ENCODE assay signal across 8 cellular contexts in genomic region chr2:126971481-126972271, GRCh38.
DNase-seq lines count a peak whose midpoint lies in the region; ATAC-seq, FAIRE-seq and TF ChIP-seq lines count a peak whose summit lies in the region.

No MANE protein-coding gene starts in this region.

- 2% methylated on average over 20 of the region's 43 CpGs for WGBS in A549 (ENCODE audit: missing lambda C conversion rate)

- peak; percentile 87 to 89 for TF ChIP-seq RAD21 in A549 (conservative IDR thresholded peaks at IDR 0.05 in 1 of 2, IDR thresholded peaks at IDR 0.05 in 1 of 2)

- TF ChIP-seq CTCF in A549 (IDR thresholded peaks at IDR 0.05) = peak; percentile 75

- peak overlapping the region; percentile 100 for H3K4me2 ChIP-seq in A549

- H3K4me3 ChIP-seq in A549 = peak overlapping the region; percentile 49

- TF ChIP-seq POLR2A in A549 (IDR thresholded peaks at IDR 0.05; ENCODE audit: low read length) (no peak), GM18505 (IDR thresholded peaks at IDR 0.05; ENCODE audit: borderline replicate concordance, extremely low read depth, insufficient read depth, insufficient read length) (no peak)

- TF ChIP-seq EP300 in A549 (IDR thresholded peaks at IDR 0.05) = no peak

- ATAC-seq in A549 = peak; percentile 81 to 94
- ATAC-seq in GM18505 (IDR thresholded peaks at IDR 0.05; ENCODE audit: unreplicated experiment) = peak; percentile 95
- peak; percentile 94 for ATAC-seq in HG02973 (IDR thresholded peaks at IDR 0.05; ENCODE audit: unreplicated experiment)
- ATAC-seq in left lobe of liver = peak; percentile 92

- H3K27ac ChIP-seq in A549 = peak overlapping the region; percentile 63 to 78; a peak in 5 of 6 replicates

- 0 out of 3 replicates have a peak, but pooled peaks cover 3% of the 10 kb centered on the region for H3K4me1 ChIP-seq in A549

- no peak for FAIRE-seq in A549 (lab: Jason Lieb, UNC)

- DNase-seq in A549 (ENCODE audit: low read depth in 1 of 2, low spot score in 1 of 2) (peak; percentile 61 to 69), NCI-H2171 treated with DMSO at 0.1 percent for 48 hours (lab: John Stamatoyannopoulos, UW) (peak; percentile 70), cerebellar cortex (ENCODE audit: low spot score) (peak; percentile 54), left lobe of liver (ENCODE audit: low spot score) (peak; percentile 93)
- DNase-seq in activated CD4-positive, CD25-positive, alpha-beta regulatory T cell treated with anti-CD3 and anti-CD28 coated beads, Interleukin-2, amount 50 U/mL, for 72 hours = peak; percentile 66
- DNase-seq in stimulated activated CD4-positive, alpha-beta T cell treated with anti-CD3 and anti-CD28 coated beads, Interleukin-2, amount 100 ng/mL, for 4 hours (ENCODE audit: low read depth) = peak; percentile 52

- no peaks in the 10 kb centered on the region for H3K9me3 ChIP-seq in A549

- CTCF ChIA-PET in A549 (lab: Yijun Ruan, JAX) = interaction anchor here (0.6 to 2.8 kb wide), 31 partner anchors 10 to 1561 kb away, joined by 3 to 16 read pairs (median 4); no protein-coding TSS in a partner anchor

- POLR2A ChIA-PET in A549 (lab: Yijun Ruan, JAX) = interaction anchor here (0.6 kb wide), 1 partner anchor 194 kb away, joined by 5 read pairs; no protein-coding TSS in a partner anchor

TF ChIP-seq in A549, 52 proteins besides CTCF, POLR2A, EP300 and RAD21:
- TF ChIP-seq SREBF2 (IDR thresholded peaks at IDR 0.05) (no peak), ESRRA (IDR thresholded peaks at IDR 0.05; ENCODE audit: borderline replicate concordance, low read length) (no peak), ATOH8 (CRISPR knock-in tag; IDR thresholded peaks at IDR 0.05; ENCODE audit: low read depth) (no peak), MAFK (IDR thresholded peaks at IDR 0.05; ENCODE audit: partially characterized antibody) (no peak), MYC (IDR thresholded peaks at IDR 0.05; ENCODE audit: borderline replicate concordance, low read length) (no peak), USF2 (IDR thresholded peaks at IDR 0.05) (no peak), HOXA7 (CRISPR knock-in tag; IDR thresholded peaks at IDR 0.05) (no peak), SMC3 (IDR thresholded peaks at IDR 0.05) (peak; percentile 75), HMGXB4 (CRISPR knock-in tag; IDR thresholded peaks at IDR 0.05; ENCODE audit: borderline replicate concordance) (no peak), CBX2 (IDR thresholded peaks at IDR 0.05; ENCODE audit: borderline replicate concordance, low read depth) (no peak), MAX (IDR thresholded peaks at IDR 0.05) (peak; percentile 37; the same call in 1 of the 2 replicates), CEBPB (IDR thresholded peaks at IDR 0.05) (no peak), E2F6 (IDR thresholded peaks at IDR 0.05; ENCODE audit: borderline replicate concordance, low read depth) (no peak), HOXB13 (CRISPR knock-in tag; IDR thresholded peaks at IDR 0.05; ENCODE audit: low read depth) (no peak), TP53 (CRISPR knock-in tag; IDR thresholded peaks at IDR 0.05) (no peak), CHD2 (IDR thresholded peaks at IDR 0.05; ENCODE audit: low read length, partially characterized antibody) (no peak), RCOR1 (IDR thresholded peaks at IDR 0.05; ENCODE audit: low read depth, low read length) (no peak)

Comparison
In these comparisons a context has a peak if more than half of its experiments do, and no peak if none do; other contexts are left out.
1. Peak in every context shown above with its lines: DNase-seq, ATAC-seq, H3K4me3 ChIP-seq and H3K27ac ChIP-seq.